Comparison of ENCODE assay signal across 17 cellular contexts in the genomic region with DNA sequence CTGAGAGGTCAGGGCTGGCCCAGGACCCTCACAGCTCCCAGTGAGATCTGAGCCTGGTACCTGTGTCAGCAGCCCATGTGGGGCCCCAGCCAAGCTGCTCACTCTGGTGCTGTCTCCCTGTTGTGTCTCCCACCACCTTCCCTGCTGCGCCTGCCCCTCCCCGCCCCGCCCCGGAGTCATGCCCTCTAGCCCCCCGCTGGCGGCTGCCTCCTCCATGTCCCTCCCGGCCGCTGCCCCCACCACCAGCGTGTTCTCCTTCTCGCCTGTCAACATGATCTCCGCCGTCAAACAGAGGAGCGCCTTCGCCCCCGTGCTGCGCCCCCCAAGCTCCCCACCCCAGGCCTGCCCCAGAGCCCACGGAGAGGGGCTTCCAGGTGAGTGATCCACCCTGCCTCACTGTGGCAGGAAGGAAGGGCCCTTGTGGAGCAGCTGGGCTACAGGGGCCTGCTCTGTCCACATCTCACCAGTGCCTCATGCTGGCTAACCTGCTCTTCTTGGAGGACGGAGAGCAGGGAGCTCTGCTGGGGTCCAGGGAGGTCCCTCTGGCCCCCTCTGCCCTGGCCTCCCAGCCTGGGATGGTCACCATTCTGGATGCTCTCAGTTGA. TPM values are rescaled to one million over a fixed set of nuclear protein-coding genes. Genes with fewer than 3 reads are reported as not detected.
DNase-seq lines count a peak whose midpoint lies in the region; ATAC-seq, FAIRE-seq and TF ChIP-seq lines count a peak whose summit lies in the region.
"Had no signal": no experiment of that assay in that cellular context is flagged by ENCODE, and none has a peak within 500 bp of the region (broad histone marks: within the 10 kb centered on the region; RNA-seq: fewer than 3 reads in every experiment).

No MANE protein-coding gene starts in this region.

- peaks cover 59% of the 10 kb centered on the region for H3K27me3 Mint-ChIP-seq in type B pancreatic cell

- no peak overlapping the region for H2AFZ ChIP-seq in HepG2 (ENCODE audit: low read length)

- H3K4me1 Mint-ChIP-seq in type B pancreatic cell (ENCODE audit: unreplicated experiment), result peaks cover 15% of the 10 kb centered on the region

- intact Hi-C loops in HepG2 (cut with micrococcal nuclease; ENCODE audit: unreplicated experiment) (loop anchor here (1.0 kb wide), 1 partner anchor 97 kb away; no protein-coding TSS in a partner anchor), sciatic nerve (cut with DNase I) (no loop called here)

- H3K36me3 ChIP-seq in H7 (replicated peaks; ENCODE audit: control insufficient read depth, insufficient read depth, low read length) (no peaks in the 10 kb centered on the region), HepG2 (replicated peaks in 1 of 2; ENCODE audit: control insufficient read depth in 1 of 2, insufficient read depth in 2 of 2, low read length in 2 of 2) (no peaks in the 10 kb centered on the region)
- H3K36me3 ChIP-seq: BE2C, HAP-1 had no signal

- ATAC-seq in HepG2 (no peak), sciatic nerve (no peak)

- no peak overlapping the region for H3K4me2 ChIP-seq in HepG2 (ENCODE audit: low read depth, low read length)

- H3K4me1 ChIP-seq in HepG2 (ENCODE audit: insufficient read depth, low read length), result peaks cover 29% of the 10 kb centered on the region
- H3K4me1 ChIP-seq: BE2C, HAP-1 had no signal

- POLR2A ChIA-PET in HepG2 (lab: Yijun Ruan, JAX), result no interaction called here

- in situ Hi-C loops in HepG2 (cut with HindIII; ENCODE audit: extremely low pct_ligation_motif_present, low pct_unique_long_range_greater_than_20kb), result loop anchor here (5.0 to 10.0 kb wide), 2 partner anchors 89 to 107 kb away; a partner anchor contains a TSS

- TF ChIP-seq CTCF in HepG2 (CRISPR knock-in tag; IDR thresholded peaks at IDR 0.05) (no peak), type B pancreatic cell (conservative IDR thresholded peaks at IDR 0.05) (no peak)

- H3K9ac ChIP-seq in HepG2 (ENCODE audit: insufficient read depth, low read depth, low read length), result no peak overlapping the region

- H4K20me1 ChIP-seq in HepG2 (ENCODE audit: insufficient read depth, low read length), result 0 out of 2 replicates have a peak, but pooled peaks cover 3% of the 10 kb centered on the region

- TF ChIP-seq EP300 in HepG2 (IDR thresholded peaks at IDR 0.05; ENCODE audit: low read depth in 2 of 2, low read length in 2 of 2), result no peak
- TF ChIP-seq EP300 in HepG2 (CRISPR knock-in tag; IDR thresholded peaks at IDR 0.05; ENCODE audit: borderline replicate concordance), result no peak

- no TSS peak for BruUV-seq in HepG2 (replicated peaks; lab: Mats Ljungman, UMichigan)

- H3K4me3 Mint-ChIP-seq in type B pancreatic cell, result no peak overlapping the region
- H3K4me3 Mint-ChIP-seq: CD4-positive, alpha-beta memory T cell; IgD-negative memory B cell had no signal

- no peak overlapping the region for H3K4me3 ChIP-seq in H7 (ENCODE audit: insufficient read depth, low read depth, low read length)
- H3K4me3 ChIP-seq in HepG2 (replicated peaks in 1 of 3; ENCODE audit: insufficient read depth in 1 of 3, low read depth in 2 of 3, low read length in 3 of 3), result no peak overlapping the region
- H3K4me3 ChIP-seq: HAP-1 had no signal

- CTCF ChIA-PET in HepG2 (lab: Yijun Ruan, JAX; ENCODE audit: low intra/inter-chr PET ratio, low total read pairs), result interaction anchor here (2.9 kb wide), 1 partner anchor 96 kb away, joined by 27 read pairs; no protein-coding TSS in a partner anchor

- H3K27ac ChIP-seq in HepG2 (ENCODE audit: extremely low read length, insufficient read depth, low read length), result no peak overlapping the region
- H3K27ac ChIP-seq: C4-2B had no signal

- no peaks in the 10 kb centered on the region for H3K9me3 Mint-ChIP-seq in type B pancreatic cell
- H3K9me3 Mint-ChIP-seq: CD4-positive, alpha-beta memory T cell; IgD-negative memory B cell had no signal

- H3K79me2 ChIP-seq in HepG2 (ENCODE audit: insufficient read depth, low read length), result no peaks in the 10 kb centered on the region

- no peaks in the 10 kb centered on the region for H3K36me3 Mint-ChIP-seq in type B pancreatic cell
- H3K36me3 Mint-ChIP-seq: CD4-positive, alpha-beta memory T cell; IgD-negative memory B cell had no signal

- H3K27ac Mint-ChIP-seq in type B pancreatic cell, result no peak overlapping the region
- H3K27ac Mint-ChIP-seq: IgD-negative memory B cell had no signal

- DNase-seq in AG20443 (ENCODE audit: low spot score), result peak; percentile 5
- peak; percentile 58 for DNase-seq in H7
- no peak for DNase-seq in HepG2 (ENCODE audit: low spot score)
- peak; percentile 54 for DNase-seq in sciatic nerve (ENCODE audit: low spot score)
- no peak for DNase-seq in type B pancreatic cell (ENCODE audit: extremely low spot score, unreplicated experiment)
- no peak for DNase-seq in cortex of kidney (lab: John Stamatoyannopoulos, UW)
- DNase-seq in UCSD-AML1 (lab: John Stamatoyannopoulos, UW; ENCODE audit: unreplicated experiment), result no peak
- DNase-seq: CD4-positive, alpha-beta memory T cell; DMS79; GOT3 had no signal

- TF ChIP-seq POLR2A in HepG2 (IDR thresholded peaks at IDR 0.05; ENCODE audit: insufficient read depth in 1 of 2, low read depth in 2 of 2, low read length in 2 of 2), result no peak

- no peaks in the 10 kb centered on the region for H3K9me3 ChIP-seq in HepG2 (ENCODE audit: low read length)
- H3K9me3 ChIP-seq: BE2C, HAP-1 had no signal

- WGBS in HepG2 (ENCODE audit: low lambda C conversion rate), result 20% methylated on average over 17 of the region's 18 CpGs

- FAIRE-seq in HepG2 (lab: Jason Lieb, UNC), result no peak
- FAIRE-seq: A204.1, GM12891 had no signal

- no peak for TF ChIP-seq RAD21 in HepG2 (CRISPR knock-in tag; IDR thresholded peaks at IDR 0.05)

- H3K27me3 ChIP-seq in H7 (ENCODE audit: control insufficient read depth, insufficient read depth, low read length) (peaks cover 44% of the 10 kb centered on the region), HepG2 (ENCODE audit: control insufficient read depth in 1 of 2, insufficient read depth in 2 of 2, low read length in 2 of 2) (peaks cover 20 to 73% of the 10 kb centered on the region in 2 experiments)
- H3K27me3 ChIP-seq: BE2C had no signal

TF ChIP-seq in HepG2, 621 proteins besides CTCF, POLR2A, EP300 and RAD21 (continues in another document):
- TF ChIP-seq GLI4 (CRISPR knock-in tag; IDR thresholded peaks at IDR 0.05; ENCODE audit: borderline replicate concordance), result no peak

RNA-seq across cellular contexts. Expression of a gene that starts 44.9 kb away (rescaled TPM):
- 105 and 109 TPM in 2 replicates for total RNA-seq in H7 (2014; rRNA removed; shearing (Covaris generic))
- total RNA-seq in HepG2 (2016; rRNA removed; fragmentation: Illumina TruSeq; extraction: Trizol) (not detected in 2 replicates), sciatic nerve (5.9 TPM), type B pancreatic cell (ENCODE audit: low replicate concordance) (6.6 and 106 TPM in 2 replicates)
- total RNA-seq in HepG2 (2016; cell fraction: cytosol; rRNA removed; fragmentation: Illumina TruSeq; extraction: Trizol; ENCODE audit: low read depth), result not detected in 2 replicates
- not detected in 2 replicates for total RNA-seq in HepG2 (2016; cell fraction: insoluble cytoplasmic fraction; rRNA removed; fragmentation: Illumina TruSeq; extraction: Trizol)
- total RNA-seq in HepG2 (2016; cell fraction: membrane; rRNA removed; fragmentation: Illumina TruSeq; extraction: Trizol), result not detected in 2 replicates
- total RNA-seq in HepG2 (2016; cell fraction: nucleus; rRNA removed; fragmentation: Illumina TruSeq; extraction: Trizol), result not detected in 2 replicates
- polyA plus RNA-seq in HepG2 (2011; rRNA removed), result 0.07 TPM in 1 of 2 replicates, not detected in the other
- polyA plus RNA-seq in HepG2 (2011; cell fraction: cytosol; rRNA removed), result 0.04 TPM in 1 of 2 replicates, not detected in the other
- polyA plus RNA-seq in HepG2 (2011; cell fraction: nucleus; rRNA removed), result 0.14 and 0.34 TPM in 2 replicates
- not detected in 2 replicates for polyA plus RNA-seq in HepG2 (2012)
- not detected in 2 replicates for polyA plus RNA-seq in HepG2 (2016; cell fraction: cytosol; fragmentation: Illumina TruSeq; extraction: Trizol; ENCODE audit: low read depth)
- not detected in 2 replicates for polyA plus RNA-seq in HepG2 (2016; cell fraction: insoluble cytoplasmic fraction; fragmentation: Illumina TruSeq; extraction: Trizol; ENCODE audit: low read depth)
- not detected in 2 replicates for polyA plus RNA-seq in HepG2 (2016; cell fraction: membrane; fragmentation: Illumina TruSeq; extraction: Trizol; ENCODE audit: low read depth)
- not detected in 2 replicates for polyA plus RNA-seq in HepG2 (2016; cell fraction: nucleus; fragmentation: Illumina TruSeq; extraction: Trizol; ENCODE audit: insufficient read depth, low read depth)
- not detected in 2 replicates for polyA minus RNA-seq in HepG2 (2011; rRNA and poly(A)+ RNA removed; ENCODE audit: low replicate concordance)
- polyA minus RNA-seq in HepG2 (2011; cell fraction: cytosol; rRNA and poly(A)+ RNA removed), result not detected in 2 replicates
- polyA minus RNA-seq in HepG2 (2011; cell fraction: nucleus; rRNA and poly(A)+ RNA removed), result not detected in 2 replicates
- total RNA-seq: CD4-positive, alpha-beta memory T cell had no signal
- polyA plus RNA-seq: CD4-positive, alpha-beta memory T cell had no signal

RNA-seq across cellular contexts. Expression of a gene that starts 59.2 kb away (rescaled TPM):
- not detected in 2 replicates for total RNA-seq in H7 (2014; rRNA removed; shearing (Covaris generic))
- total RNA-seq in HepG2 (2016; rRNA removed; fragmentation: Illumina TruSeq; extraction: Trizol), result not detected in 2 replicates
- not detected in 2 replicates for total RNA-seq in HepG2 (2016; cell fraction: cytosol; rRNA removed; fragmentation: Illumina TruSeq; extraction: Trizol; ENCODE audit: low read depth)
- not detected in 2 replicates for total RNA-seq in HepG2 (2016; cell fraction: insoluble cytoplasmic fraction; rRNA removed; fragmentation: Illumina TruSeq; extraction: Trizol)
- not detected in 2 replicates for total RNA-seq in HepG2 (2016; cell fraction: membrane; rRNA removed; fragmentation: Illumina TruSeq; extraction: Trizol)
- total RNA-seq in HepG2 (2016; cell fraction: nucleus; rRNA removed; fragmentation: Illumina TruSeq; extraction: Trizol), result not detected in 2 replicates
- not detected in 2 replicates for polyA plus RNA-seq in HepG2 (2011; rRNA removed)
- not detected in 2 replicates for polyA plus RNA-seq in HepG2 (2011; cell fraction: cytosol; rRNA removed)
- polyA plus RNA-seq in HepG2 (2011; cell fraction: nucleus; rRNA removed), result not detected in 2 replicates
- polyA plus RNA-seq in HepG2 (2012), result not detected in 2 replicates
- polyA plus RNA-seq in HepG2 (2016; cell fraction: cytosol; fragmentation: Illumina TruSeq; extraction: Trizol; ENCODE audit: low read depth), result not detected in 2 replicates
- not detected in 2 replicates for polyA plus RNA-seq in HepG2 (2016; cell fraction: insoluble cytoplasmic fraction; fragmentation: Illumina TruSeq; extraction: Trizol; ENCODE audit: low read depth)
- not detected in 2 replicates for polyA plus RNA-seq in HepG2 (2016; cell fraction: membrane; fragmentation: Illumina TruSeq; extraction: Trizol; ENCODE audit: low read depth)
- not detected in 2 replicates for polyA plus RNA-seq in HepG2 (2016; cell fraction: nucleus; fragmentation: Illumina TruSeq; extraction: Trizol; ENCODE audit: insufficient read depth, low read depth)
- not detected in 2 replicates for polyA minus RNA-seq in HepG2 (2011; rRNA and poly(A)+ RNA removed; ENCODE audit: low replicate concordance)
- polyA minus RNA-seq in HepG2 (2011; cell fraction: cytosol; rRNA and poly(A)+ RNA removed), result not detected in 2 replicates
- polyA minus RNA-seq in HepG2 (2011; cell fraction: nucleus; rRNA and poly(A)+ RNA removed), result not detected in 2 replicates
- total RNA-seq in sciatic nerve, result not detected
- total RNA-seq in type B pancreatic cell (ENCODE audit: low replicate concordance), result not detected in 2 replicates
- total RNA-seq: CD4-positive, alpha-beta memory T cell; G401 had no signal
- polyA plus RNA-seq: CD4-positive, alpha-beta memory T cell; IgD-negative memory B cell had no signal

Comparison
In these comparisons a context has a peak if more than half of its experiments do, and no peak if none do; other contexts are left out.
1. DNase-seq: peak in AG20443 (single experiment), H7 (single experiment) and sciatic nerve (single experiment); none in HepG2 (single experiment), type B pancreatic cell (single experiment), cortex of kidney (single experiment) and UCSD-AML1 (single experiment).